31 cellular contexts compared by ENCODE assay signal in genomic region chr1:114260805-114261488, GRCh38.
"Had no signal": no experiment of that assay in that cellular context is flagged by ENCODE, and none has a peak within 500 bp of the region (broad histone marks: within the 10 kb centered on the region; RNA-seq: fewer than 3 reads in every experiment).

No MANE protein-coding gene starts in this region.

- H3K27ac Mint-ChIP-seq: activated B cell treated with CpG ODN at 0.5 μM for 24 hours; activated CD4-positive, alpha-beta memory T cell treated with anti-CD3 and anti-CD28 coated beads, Interleukin-2, amount 10 ng/mL, durations not matched to agents 7 days and 5 days; activated CD8-positive, alpha-beta memory T cell treated with anti-CD3 and anti-CD28 coated beads, Interleukin-2, amount 10 ng/mL, durations not matched to agents 7 days and 5 days; activated naive CD4-positive, alpha-beta T cell treated with anti-CD3 and anti-CD28 coated beads, Interleukin-2, amount 10 ng/mL, durations not matched to agents 7 days and 5 days; activated naive CD8-positive, alpha-beta T cell treated with anti-CD3 and anti-CD28 coated beads for 36 hours; IgD-negative memory B cell had no signal

- DNase-seq: activated B cell treated with CpG ODN at 0.5 μM for 24 hours; activated CD4-positive, alpha-beta memory T cell treated with anti-CD3 and anti-CD28 coated beads, Interleukin-2, amount 10 ng/mL, durations not matched to agents 7 days and 5 days; activated CD4-positive, alpha-beta T cell treated with anti-CD3 and anti-CD28 coated beads for 1 hour; activated CD4-positive, alpha-beta T cell treated with anti-CD3 and anti-CD28 coated beads for 48 hours; activated CD8-positive, alpha-beta memory T cell treated with anti-CD3 and anti-CD28 coated beads for 24 hours; activated CD8-positive, alpha-beta memory T cell treated with anti-CD3 and anti-CD28 coated beads, Interleukin-2, amount 10 ng/mL, durations not matched to agents 7 days and 5 days; activated CD8-positive, alpha-beta memory T cell treated with anti-CD3 and anti-CD28 coated beads, Interleukin-2, amount 50 U/mL, for 48 hours; activated effector memory CD4-positive, alpha-beta T cell treated with Interleukin-2 at 50 U/mL for 16 hours; activated naive CD4-positive, alpha-beta T cell treated with anti-CD3 and anti-CD28 coated beads, Interleukin-2, amount 10 ng/mL, durations not matched to agents 7 days and 5 days; activated naive CD8-positive, alpha-beta T cell treated with anti-CD3 and anti-CD28 coated beads for 36 hours; activated T-cell treated with anti-CD3 and anti-CD28 coated beads, Interleukin-2, amount 50 U/mL, for 48 hours; amniotic stem cell; aorta; brain microvascular endothelial cell; Karpas-422; KBM-7; NCI-H1105; NCI-H1417 treated with DMSO at 0.1 percent for 48 hours; NCI-H187 treated with DMSO at 0.1 percent for 48 hours; NCI-H2081; NCI-H345; NCI-H524 treated with DMSO at 0.1 percent for 48 hours; SIG-M5; SW 1271; T-helper 1 cell; T-helper 2 cell; T-helper 9 cell had no signal

- ATAC-seq: activated CD8-positive, alpha-beta memory T cell treated with anti-CD3 and anti-CD28 coated beads, Interleukin-2, amount 10 ng/mL, durations not matched to agents 7 days and 5 days; Panc1; SK-N-SH treated with all-trans-retinoic acid at 6 μM for 48 hours had no signal

- H3K36me3 ChIP-seq: brain microvascular endothelial cell had no signal

- H3K4me3 Mint-ChIP-seq: activated B cell treated with CpG ODN at 0.5 μM for 24 hours; activated CD4-positive, alpha-beta memory T cell treated with anti-CD3 and anti-CD28 coated beads, Interleukin-2, amount 10 ng/mL, durations not matched to agents 7 days and 5 days; activated CD8-positive, alpha-beta memory T cell treated with anti-CD3 and anti-CD28 coated beads, Interleukin-2, amount 10 ng/mL, durations not matched to agents 7 days and 5 days; activated naive CD4-positive, alpha-beta T cell treated with anti-CD3 and anti-CD28 coated beads, Interleukin-2, amount 10 ng/mL, durations not matched to agents 7 days and 5 days; activated naive CD8-positive, alpha-beta T cell treated with anti-CD3 and anti-CD28 coated beads for 36 hours; IgD-negative memory B cell had no signal

- H3K4me1 Mint-ChIP-seq: activated B cell treated with CpG ODN at 0.5 μM for 24 hours; activated CD4-positive, alpha-beta memory T cell treated with anti-CD3 and anti-CD28 coated beads, Interleukin-2, amount 10 ng/mL, durations not matched to agents 7 days and 5 days; activated CD8-positive, alpha-beta memory T cell treated with anti-CD3 and anti-CD28 coated beads, Interleukin-2, amount 10 ng/mL, durations not matched to agents 7 days and 5 days; activated naive CD4-positive, alpha-beta T cell treated with anti-CD3 and anti-CD28 coated beads, Interleukin-2, amount 10 ng/mL, durations not matched to agents 7 days and 5 days; activated naive CD8-positive, alpha-beta T cell treated with anti-CD3 and anti-CD28 coated beads for 36 hours; IgD-negative memory B cell had no signal

- H3K36me3 Mint-ChIP-seq: activated CD8-positive, alpha-beta memory T cell treated with anti-CD3 and anti-CD28 coated beads, Interleukin-2, amount 10 ng/mL, durations not matched to agents 7 days and 5 days; activated naive CD4-positive, alpha-beta T cell treated with anti-CD3 and anti-CD28 coated beads, Interleukin-2, amount 10 ng/mL, durations not matched to agents 7 days and 5 days; IgD-negative memory B cell had no signal

- H3K9me3 Mint-ChIP-seq: activated B cell treated with CpG ODN at 0.5 μM for 24 hours; activated naive CD4-positive, alpha-beta T cell treated with anti-CD3 and anti-CD28 coated beads, Interleukin-2, amount 10 ng/mL, durations not matched to agents 7 days and 5 days; activated naive CD8-positive, alpha-beta T cell treated with anti-CD3 and anti-CD28 coated beads for 36 hours had no signal

- H3K27ac ChIP-seq: brain microvascular endothelial cell, VCaP had no signal

- H3K27me3 Mint-ChIP-seq: activated CD8-positive, alpha-beta memory T cell treated with anti-CD3 and anti-CD28 coated beads, Interleukin-2, amount 10 ng/mL, durations not matched to agents 7 days and 5 days; activated naive CD8-positive, alpha-beta T cell treated with anti-CD3 and anti-CD28 coated beads for 36 hours had no signal
